In the genomic region with DNA sequence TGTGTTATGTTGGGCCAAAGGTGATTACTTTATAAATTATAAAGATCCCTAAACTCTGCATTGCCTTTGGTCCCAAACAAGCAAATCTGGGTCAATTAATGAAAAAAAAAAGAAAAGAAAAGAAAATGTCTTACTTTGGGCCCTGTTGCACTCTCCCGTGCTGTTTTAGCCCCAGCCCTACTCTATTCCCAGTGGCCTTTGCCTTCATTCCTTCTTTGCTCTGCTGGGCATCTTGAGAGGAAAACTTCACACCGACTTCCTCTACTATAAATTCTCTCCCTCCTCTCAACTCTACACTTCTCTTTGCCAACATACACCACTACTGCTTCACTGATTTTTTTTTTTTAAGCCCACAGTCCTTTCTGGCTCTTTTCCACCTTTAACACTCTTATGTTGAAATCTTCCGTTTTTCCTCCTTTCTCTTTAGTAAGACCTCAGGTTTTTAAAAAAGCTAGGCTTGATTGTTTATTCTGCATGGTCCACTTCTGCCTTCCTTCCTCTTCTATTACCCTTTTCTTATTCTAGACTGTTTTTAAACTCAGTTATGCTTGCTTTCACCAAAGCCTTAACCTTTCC, we compare ENCODE assay signal across 13 cellular contexts. TPM values are rescaled to one million over a fixed set of nuclear protein-coding genes. Genes with fewer than 3 reads are reported as not detected.
A peak's percentile ranks its signal among the peaks of the same experiment; 100 is the strongest.
DNase-seq lines count a peak whose midpoint lies in the region; ATAC-seq and TF ChIP-seq lines count a peak whose summit lies in the region.
"Had no signal": no experiment of that assay in that cellular context is flagged by ENCODE, and none has a peak within 500 bp of the region (broad histone marks: within the 10 kb centered on the region; RNA-seq: fewer than 3 reads in every experiment).

No MANE protein-coding gene starts in this region.

- H3K4me1 Mint-ChIP-seq in T-helper 1 cell treated with Interleukin-12 subunit alpha and Interleukin-12 subunit beta and Interleukin-4 antibody, amounts not matched to agents 30 μg/mL and 1 μg/mL, for 36 hours (ENCODE audit: low read depth), result peaks cover 28% of the 10 kb centered on the region
- H3K4me1 Mint-ChIP-seq in stimulated activated naive B cell treated with anti-CD40 and anti-IgM and Interleukin-4, amounts not matched to agents 10 μg/mL and 1 μg/mL and 100 μg/mL, for 72 hours, result peaks cover 32 to 55% of the 10 kb centered on the region in 2 donors

- peak overlapping the region; percentile 77 for H3K4me3 Mint-ChIP-seq in T-helper 1 cell treated with Interleukin-12 subunit alpha and Interleukin-12 subunit beta and Interleukin-4 antibody, amounts not matched to agents 30 μg/mL and 1 μg/mL, for 36 hours
- peak overlapping the region; percentile 14 to 51 for H3K4me3 Mint-ChIP-seq in stimulated activated naive B cell treated with anti-CD40 and anti-IgM and Interleukin-4, amounts not matched to agents 10 μg/mL and 1 μg/mL and 100 μg/mL, for 72 hours

- TF ChIP-seq CTCF in RWPE2 (IDR thresholded peaks at IDR 0.05; ENCODE audit: poor library complexity, severe bottlenecking) (no peak), epithelial cell of proximal tubule (conservative IDR thresholded peaks at IDR 0.05; ENCODE audit: low read depth, low read length) (no peak)

- H3K27me3 Mint-ChIP-seq in T-helper 1 cell treated with Interleukin-12 subunit alpha and Interleukin-12 subunit beta and Interleukin-4 antibody, amounts not matched to agents 30 μg/mL and 1 μg/mL, for 36 hours (ENCODE audit: low read depth), result no peaks in the 10 kb centered on the region
- no peaks in the 10 kb centered on the region for H3K27me3 Mint-ChIP-seq in stimulated activated naive B cell treated with anti-CD40 and anti-IgM and Interleukin-4, amounts not matched to agents 10 μg/mL and 1 μg/mL and 100 μg/mL, for 72 hours

- no peak for ATAC-seq in RWPE2 (ENCODE audit: low read depth)
- no peak for ATAC-seq in stimulated activated naive B cell treated with anti-CD40 and anti-IgM and Interleukin-4, amounts not matched to agents 10 μg/mL and 1 μg/mL and 100 μg/mL, for 72 hours (replicated peaks)

- H3K9me3 Mint-ChIP-seq in T-helper 1 cell treated with Interleukin-12 subunit alpha and Interleukin-12 subunit beta and Interleukin-4 antibody, amounts not matched to agents 30 μg/mL and 1 μg/mL, for 36 hours, result no peaks in the 10 kb centered on the region
- no peaks in the 10 kb centered on the region for H3K9me3 Mint-ChIP-seq in stimulated activated naive B cell treated with anti-CD40 and anti-IgM and Interleukin-4, amounts not matched to agents 10 μg/mL and 1 μg/mL and 100 μg/mL, for 72 hours

- H3K27me3 ChIP-seq in RWPE2 (ENCODE audit: insufficient read depth, poor library complexity, severe bottlenecking), result no peaks in the 10 kb centered on the region

- peak overlapping the region; percentile 43 for H3K27ac Mint-ChIP-seq in T-helper 1 cell treated with Interleukin-12 subunit alpha and Interleukin-12 subunit beta and Interleukin-4 antibody, amounts not matched to agents 30 μg/mL and 1 μg/mL, for 36 hours
- H3K27ac Mint-ChIP-seq in stimulated activated naive B cell treated with anti-CD40 and anti-IgM and Interleukin-4, amounts not matched to agents 10 μg/mL and 1 μg/mL and 100 μg/mL, for 72 hours, result peak overlapping the region; percentile 62

- peaks cover 2% of the 10 kb centered on the region; the same call in 1 of the 2 replicates for H3K36me3 ChIP-seq in RWPE2 (ENCODE audit: low read depth)

- DNase-seq in T-helper 1 cell (no peak), RWPE2 (ENCODE audit: low spot score) (no peak), epithelial cell of proximal tubule (ENCODE audit: low read depth) (no peak), foreskin melanocyte (no peak), cerebellar nuclear complex (lab: John Stamatoyannopoulos, UW) (no peak), DMS53 (lab: John Stamatoyannopoulos, UW) (no peak)
- no peak for DNase-seq in stimulated activated naive B cell treated with anti-CD40 and anti-IgM and Interleukin-4, amounts not matched to agents 10 μg/mL and 1 μg/mL and 100 μg/mL, for 72 hours
- DNase-seq: ACHN; activated CD4-positive, alpha-beta T cell treated with anti-CD3 and anti-CD28 coated beads, Interleukin-2, amount 50 U/mL, for 1 hour; NCI-H748 treated with DMSO at 0.1 percent for 48 hours; stimulated activated CD4-positive, alpha-beta T cell treated with anti-CD3 and anti-CD28 coated beads, Interleukin-2, amount 100 ng/mL, for 24 hours had no signal

- peaks cover 14% of the 10 kb centered on the region for H3K36me3 Mint-ChIP-seq in T-helper 1 cell treated with Interleukin-12 subunit alpha and Interleukin-12 subunit beta and Interleukin-4 antibody, amounts not matched to agents 30 μg/mL and 1 μg/mL, for 36 hours (ENCODE audit: low read depth)
- peaks cover 11 to 23% of the 10 kb centered on the region in 2 donors for H3K36me3 Mint-ChIP-seq in stimulated activated naive B cell treated with anti-CD40 and anti-IgM and Interleukin-4, amounts not matched to agents 10 μg/mL and 1 μg/mL and 100 μg/mL, for 72 hours

- no peak overlapping the region for H3K4me3 ChIP-seq in RWPE2 (ENCODE audit: severe bottlenecking)
- H3K4me3 ChIP-seq in epithelial cell of proximal tubule (ENCODE audit: low read depth, low read length), result peak overlapping the region; percentile 91

- peak overlapping the region; percentile 76 for H3K27ac ChIP-seq in RWPE2 (ENCODE audit: poor library complexity, severe bottlenecking)

- H3K9me3 ChIP-seq in RWPE2 (ENCODE audit: severe bottlenecking), result no peaks in the 10 kb centered on the region

- peaks cover 17% of the 10 kb centered on the region for H3K4me1 ChIP-seq in RWPE2 (ENCODE audit: insufficient read depth, poor library complexity, severe bottlenecking)

RNA-seq across cellular contexts. Expression of a gene that starts 4.5 kb away (rescaled TPM):
- total RNA-seq in epithelial cell of proximal tubule, result not detected in 2 replicates
- total RNA-seq: mononuclear cell had no signal

RNA-seq across cellular contexts. Expression of a gene that starts 9.5 kb away (rescaled TPM):
- total RNA-seq in epithelial cell of proximal tubule, result 13.6 and 14.9 TPM in 2 replicates

RNA-seq across cellular contexts. Expression of a gene that starts 9.5 kb away (rescaled TPM):
- total RNA-seq in epithelial cell of proximal tubule, result 32.8 and 39.3 TPM in 2 replicates

RNA-seq across cellular contexts. Expression of a gene that starts 26.1 kb away (rescaled TPM):
- total RNA-seq in epithelial cell of proximal tubule, result 49.9 and 66.4 TPM in 2 replicates

RNA-seq across cellular contexts. Expression of a gene that starts 26.6 kb away (rescaled TPM):
- 114 and 177 TPM in 2 replicates for total RNA-seq in epithelial cell of proximal tubule
